11 cellular contexts compared by ENCODE assay signal in genomic region chr5:132364319-132364718, GRCh38. TPM values are rescaled to one million over a fixed set of nuclear protein-coding genes. Genes with fewer than 3 reads are reported as not detected.
DNase-seq lines count a peak whose midpoint lies in the region; ATAC-seq and TF ChIP-seq lines count a peak whose summit lies in the region.
"Had no signal": no experiment of that assay in that cellular context is flagged by ENCODE, and none has a peak within 500 bp of the region (broad histone marks: within the 10 kb centered on the region; RNA-seq: fewer than 3 reads in every experiment).

No MANE protein-coding gene starts in this region.

- H3K4me3 ChIP-seq in ACC112 (ENCODE audit: low read depth, low read length) (peak overlapping the region; percentile 22; the same call in 1 of the 2 replicates), MG63 (no peak overlapping the region), esophagus muscularis mucosa (no peak overlapping the region)
- H3K4me3 ChIP-seq: BLaER1 had no signal

- intact Hi-C loops in esophagus muscularis mucosa (cut with DNase I): no loop called here

- DNase-seq in MG63 (peak; percentile 80), esophagus muscularis mucosa (ENCODE audit: extremely low spot score) (no peak), mesothelial cell of epicardium (ENCODE audit: low spot score in 2 of 2, unreplicated experiment in 2 of 2) (no peak), NCI-H82 (lab: John Stamatoyannopoulos, UW) (no peak), chondrocyte (ENCODE audit: low spot score) (no peak), GF-D8 (lab: John Stamatoyannopoulos, UW) (no peak)
- DNase-seq: activated CD4-positive, alpha-beta memory T cell treated with anti-CD3 and anti-CD28 coated beads for 36 hours; NCI-H146 had no signal

- H3K36me3 ChIP-seq in ACC112 (ENCODE audit: insufficient read depth, low read length) (no peaks in the 10 kb centered on the region), MG63 (no peaks in the 10 kb centered on the region), esophagus muscularis mucosa (peaks cover 0 to 3% (median 0%) of the 10 kb centered on the region in 4 donors)
- H3K36me3 ChIP-seq: BLaER1 had no signal

- H2AFZ ChIP-seq in ACC112 (ENCODE audit: low read length, unreplicated experiment): no peak overlapping the region

- 40% methylated on average over 1 of the region's 1 CpG for WGBS in esophagus muscularis mucosa

- H3K27me3 ChIP-seq in ACC112 (ENCODE audit: insufficient read depth, low read length): no peaks in the 10 kb centered on the region
- no peaks in the 10 kb centered on the region for H3K27me3 ChIP-seq in MG63
- H3K27me3 ChIP-seq in esophagus muscularis mucosa: no peaks in the 10 kb centered on the region
- H3K27me3 ChIP-seq: BLaER1 had no signal

- H3K4me1 ChIP-seq in ACC112 (ENCODE audit: control insufficient read depth, insufficient read depth, low read length, unreplicated experiment): peaks cover 43% of the 10 kb centered on the region
- H3K4me1 ChIP-seq in esophagus muscularis mucosa: peaks cover 14 to 29% (median 28%) of the 10 kb centered on the region in 4 donors

- H3K4me3 Mint-ChIP-seq in mesothelial cell of epicardium (no peak overlapping the region), chondrocyte (ENCODE audit: unreplicated experiment) (no peak overlapping the region)
- H3K4me3 Mint-ChIP-seq: activated CD4-positive, alpha-beta memory T cell treated with anti-CD3 and anti-CD28 coated beads for 36 hours had no signal

- H3K27me3 Mint-ChIP-seq in mesothelial cell of epicardium (ENCODE audit: low read depth) (no peaks in the 10 kb centered on the region), chondrocyte (ENCODE audit: low read depth) (no peaks in the 10 kb centered on the region)
- H3K27me3 Mint-ChIP-seq: activated CD4-positive, alpha-beta memory T cell treated with anti-CD3 and anti-CD28 coated beads for 36 hours had no signal

- peaks cover 26% of the 10 kb centered on the region for H3K4me1 Mint-ChIP-seq in mesothelial cell of epicardium
- peaks cover 23% of the 10 kb centered on the region for H3K4me1 Mint-ChIP-seq in chondrocyte (ENCODE audit: low read depth)

- TF ChIP-seq EP300 in esophagus muscularis mucosa (IDR thresholded peaks at IDR 0.05): no peak

- no peak for TF ChIP-seq POLR2A in esophagus muscularis mucosa (IDR thresholded peaks at IDR 0.05; ENCODE audit: low read depth)

- TF ChIP-seq CTCF in esophagus muscularis mucosa (IDR thresholded peaks at IDR 0.05): no peak
- no peak for TF ChIP-seq CTCF in mesothelial cell of epicardium (IDR thresholded peaks at IDR 0.05; ENCODE audit: unreplicated experiment)
- no peak for TF ChIP-seq CTCF in chondrocyte (IDR thresholded peaks at IDR 0.05)

- peak overlapping the region; percentile 87 for H3K27ac ChIP-seq in ACC112 (ENCODE audit: low read depth, low read length)
- H3K27ac ChIP-seq in esophagus muscularis mucosa (replicated peaks in 1 of 4): peak overlapping the region; percentile 23 to 79 (median 68)
- H3K27ac ChIP-seq: BLaER1 had no signal

- H3K27ac Mint-ChIP-seq in mesothelial cell of epicardium (peak overlapping the region; percentile 33), chondrocyte (ENCODE audit: unreplicated experiment) (no peak overlapping the region)
- H3K27ac Mint-ChIP-seq: activated CD4-positive, alpha-beta memory T cell treated with anti-CD3 and anti-CD28 coated beads for 36 hours had no signal

- ATAC-seq in HG02870 (IDR thresholded peaks at IDR 0.05; ENCODE audit: unreplicated experiment): no peak

- H3K9me3 Mint-ChIP-seq in mesothelial cell of epicardium (peaks cover 17% of the 10 kb centered on the region), chondrocyte (ENCODE audit: low read depth) (no peaks in the 10 kb centered on the region)
- H3K9me3 Mint-ChIP-seq: activated CD4-positive, alpha-beta memory T cell treated with anti-CD3 and anti-CD28 coated beads for 36 hours had no signal

- H3K9me3 ChIP-seq in MG63 (no peaks in the 10 kb centered on the region), esophagus muscularis mucosa (no peaks in the 10 kb centered on the region)
- H3K9me3 ChIP-seq: BLaER1 had no signal

- H3K36me3 Mint-ChIP-seq in mesothelial cell of epicardium (peaks cover 45% of the 10 kb centered on the region), chondrocyte (ENCODE audit: low read depth) (no peaks in the 10 kb centered on the region)
- H3K36me3 Mint-ChIP-seq: activated CD4-positive, alpha-beta memory T cell treated with anti-CD3 and anti-CD28 coated beads for 36 hours had no signal

- H3K79me2 ChIP-seq in ACC112 (ENCODE audit: control insufficient read depth, insufficient read depth, low read length, unreplicated experiment): no peaks in the 10 kb centered on the region

RNA-seq across cellular contexts. Expression of gene SLC22A5, which starts 5.2 kb away (rescaled TPM):
- 22.5 and 26.4 TPM in 2 replicates for total RNA-seq in MG63 (2014; rRNA removed; shearing (Covaris generic); ENCODE audit: low replicate concordance)
- total RNA-seq in esophagus muscularis mucosa: 1 to 10 TPM; 6.2 to 8.8 (median 7.5) TPM
- total RNA-seq in mesothelial cell of epicardium: 27.7 to 31.1 TPM (median 30.8 TPM) in 3 replicates
- 6.1 to 7.1 TPM (median 6.6 TPM) in 3 replicates for total RNA-seq in chondrocyte
